Comparison of ENCODE assay signal across 13 cellular contexts in genomic region chr10:20885678-20886077, GRCh38. TPM values are rescaled to one million over a fixed set of nuclear protein-coding genes. Genes with fewer than 3 reads are reported as not detected.
DNase-seq lines count a peak whose midpoint lies in the region; ATAC-seq, FAIRE-seq and TF ChIP-seq lines count a peak whose summit lies in the region.
"Had no signal": no experiment of that assay in that cellular context is flagged by ENCODE, and none has a peak within 500 bp of the region (broad histone marks: within the 10 kb centered on the region; RNA-seq: fewer than 3 reads in every experiment).

No MANE protein-coding gene starts in this region.

- ATAC-seq in A549 (no peak), left cardiac atrium (peak; percentile 45 to 75), HG03108 (IDR thresholded peaks at IDR 0.05; ENCODE audit: unreplicated experiment) (no peak), GM21576 (IDR thresholded peaks at IDR 0.05; ENCODE audit: unreplicated experiment) (no peak), HG02798 (IDR thresholded peaks at IDR 0.05; ENCODE audit: poor library complexity, unreplicated experiment) (no peak)
- ATAC-seq: activated CD8-positive, alpha-beta T cell treated with anti-CD3 and anti-CD28 coated beads for 36 hours; Panc1 had no signal

- TF ChIP-seq POLR2A in A549 (IDR thresholded peaks at IDR 0.05; ENCODE audit: low read length), result no peak

- TF ChIP-seq EP300 in A549 (IDR thresholded peaks at IDR 0.05), result no peak

- no peak overlapping the region for H3K4me3 ChIP-seq in A549

- no peak for TF ChIP-seq CTCF in A549 (IDR thresholded peaks at IDR 0.05)

- DNase-seq in A549 (ENCODE audit: low read depth in 1 of 2, low spot score in 1 of 2), result peak in 1 of 2 experiments; percentile 7
- peak; percentile 7 for DNase-seq in M059J (ENCODE audit: low read depth)
- DNase-seq in RPMI8226, result peak; percentile 19
- DNase-seq in left cardiac atrium, result no peak
- no peak for DNase-seq in urothelium cell line (ENCODE audit: low spot score)
- DNase-seq: activated CD8-positive, alpha-beta T cell treated with anti-CD3 and anti-CD28 coated beads for 36 hours; AML-193; H9; NCI-H1694 treated with DMSO at 0.1 percent for 48 hours had no signal

- 22% methylated on average over 3 of the region's 3 CpGs for WGBS in A549 (ENCODE audit: missing lambda C conversion rate)

- H3K4me2 ChIP-seq in A549, result 0 out of 3 replicates have a peak overlapping the region, but pooled peaks have one; percentile 2

- peaks cover 7% of the 10 kb centered on the region; the same call in 1 of the 3 replicates for H3K4me1 ChIP-seq in A549

- intact Hi-C loops in left cardiac atrium (cut with DNase I), result no loop called here

- no peak overlapping the region for H3K27ac ChIP-seq in A549

- CTCF ChIA-PET in A549 (lab: Yijun Ruan, JAX), result interaction anchor here (0.9 kb wide), 1 partner anchor 134 kb away, joined by 3 read pairs; no protein-coding TSS in a partner anchor

- no peak for TF ChIP-seq RAD21 in A549 (conservative IDR thresholded peaks at IDR 0.05 in 1 of 2, IDR thresholded peaks at IDR 0.05 in 1 of 2)

- no peaks in the 10 kb centered on the region for H3K9me3 ChIP-seq in A549

- FAIRE-seq in A549 (lab: Jason Lieb, UNC), result no peak
- no peak for FAIRE-seq in urothelium cell line (lab: Jason Lieb, UNC)

- POLR2A ChIA-PET in A549 (lab: Yijun Ruan, JAX), result no interaction called here

TF ChIP-seq in A549, 52 proteins besides CTCF, POLR2A, EP300 and RAD21:
- TF ChIP-seq CBX2 (IDR thresholded peaks at IDR 0.05; ENCODE audit: borderline replicate concordance, low read depth) (no peak), ESRRA (IDR thresholded peaks at IDR 0.05; ENCODE audit: borderline replicate concordance, low read length) (no peak), CBX8 (IDR thresholded peaks at IDR 0.05) (no peak), FOXS1 (CRISPR knock-in tag; IDR thresholded peaks at IDR 0.05) (no peak), SMC3 (IDR thresholded peaks at IDR 0.05) (no peak), CHD2 (IDR thresholded peaks at IDR 0.05; ENCODE audit: low read length, partially characterized antibody) (no peak), PHF8 (IDR thresholded peaks at IDR 0.05; ENCODE audit: borderline replicate concordance, low read depth) (no peak), MAFK (IDR thresholded peaks at IDR 0.05; ENCODE audit: partially characterized antibody) (peak; percentile 82), HOXA7 (CRISPR knock-in tag; IDR thresholded peaks at IDR 0.05) (no peak), JUNB (IDR thresholded peaks at IDR 0.05) (peak; percentile 33; the same call in 1 of the 2 replicates)
- TF ChIP-seq, protein P1, sequence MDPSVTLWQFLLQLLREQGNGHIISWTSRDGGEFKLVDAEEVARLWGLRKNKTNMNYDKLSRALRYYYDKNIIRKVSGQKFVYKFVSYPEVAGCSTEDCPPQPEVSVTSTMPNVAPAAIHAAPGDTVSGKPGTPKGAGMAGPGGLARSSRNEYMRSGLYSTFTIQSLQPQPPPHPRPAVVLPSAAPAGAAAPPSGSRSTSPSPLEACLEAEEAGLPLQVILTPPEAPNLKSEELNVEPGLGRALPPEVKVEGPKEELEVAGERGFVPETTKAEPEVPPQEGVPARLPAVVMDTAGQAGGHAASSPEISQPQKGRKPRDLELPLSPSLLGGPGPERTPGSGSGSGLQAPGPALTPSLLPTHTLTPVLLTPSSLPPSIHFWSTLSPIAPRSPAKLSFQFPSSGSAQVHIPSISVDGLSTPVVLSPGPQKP (IDR thresholded peaks at IDR 0.05; ENCODE audit: low read depth, low read length), result no peak

RNA-seq across cellular contexts. Expression of gene NEBL, which starts 11.4 kb away (rescaled TPM):
- polyA plus RNA-seq in A549 (2011; rRNA removed) (33.8 and 34.1 TPM in 2 replicates), A549 (2017; fragmentation: RNase III; extraction: RNeasy Plus Mini Kit Qiagen cat#74134 plus additional on column Dnase treatment) (11.9 to 14.2 TPM (median 13.0 TPM) in 3 replicates)
- 3.5 and 4.9 TPM in 2 replicates for polyA plus RNA-seq in A549 (2012; cell fraction: cytosol; rRNA removed)
- polyA plus RNA-seq in A549 (2012; cell fraction: nucleus; rRNA removed), result 4.7 and 6.0 TPM in 2 replicates
- polyA minus RNA-seq in A549 (2011; rRNA and poly(A)+ RNA removed), result 36.2 and 39.6 TPM in 2 replicates
- 0.05 TPM in 1 of 2 replicates, not detected in the other for total RNA-seq in M059J (2014; rRNA removed; shearing (Covaris generic))
- total RNA-seq in left cardiac atrium, result 100 to 1,000 TPM; 386 to 506 TPM

Comparison
In these comparisons a context has a peak if more than half of its experiments do, and no peak if none do; other contexts are left out.
1. ATAC-seq: peak in left cardiac atrium (2 of 2); none in A549 (0 of 2), HG03108 (single experiment), GM21576 (single experiment) and HG02798 (single experiment).
2. DNase-seq: peak in M059J (single experiment) and RPMI8226 (single experiment); none in left cardiac atrium (single experiment) and urothelium cell line (single experiment).
3. RNA of gene NEBL, which starts 11.4 kb away (total RNA-seq): 386 to 506 TPM in left cardiac atrium; 0.05 TPM in M059J; every median in the first group is over 100 times any median in the second.